8 cellular contexts compared by ENCODE assay signal in genomic region chr15:78457101-78457500, GRCh38. TPM values are rescaled to one million over a fixed set of nuclear protein-coding genes. Genes with fewer than 3 reads are reported as not detected.
DNase-seq lines count a peak whose midpoint lies in the region; ATAC-seq, FAIRE-seq and TF ChIP-seq lines count a peak whose summit lies in the region.

No MANE protein-coding gene starts in this region.

- peak overlapping the region; percentile 46 for H3K4me3 Mint-ChIP-seq in activated naive CD8-positive, alpha-beta T cell

- ATAC-seq in HepG2 = no peak

- H3K27me3 Mint-ChIP-seq in activated naive CD8-positive, alpha-beta T cell = no peaks in the 10 kb centered on the region

- H3K27ac ChIP-seq in liver (ENCODE audit: low read depth in 1 of 2, low read length in 2 of 2) (no peak overlapping the region), HepG2 (ENCODE audit: extremely low read length, insufficient read depth, low read length) (no peak overlapping the region), vagina (peak overlapping the region; percentile 67)

- no peak overlapping the region for H2AFZ ChIP-seq in HepG2 (ENCODE audit: low read length)

- peaks cover 0 to 2% (median 0%) of the 10 kb centered on the region in 4 donors for H3K36me3 ChIP-seq in liver (ENCODE audit: control insufficient read depth in 4 of 4, insufficient read depth in 3 of 4, low read depth in 1 of 4, low read length in 3 of 4)
- H3K36me3 ChIP-seq in HepG2 (replicated peaks in 1 of 2; ENCODE audit: control insufficient read depth in 1 of 2, insufficient read depth in 2 of 2, low read length in 2 of 2) = peaks cover 5 to 19% of the 10 kb centered on the region in 2 experiments; a peak in 4 of 5 replicates
- H3K36me3 ChIP-seq in vagina = no peaks in the 10 kb centered on the region

- 8% methylated on average over 1 of the region's 1 CpG for WGBS in liver
- WGBS in HepG2 (ENCODE audit: low lambda C conversion rate) = 30% methylated on average over 1 of the region's 1 CpG

- POLR2A ChIA-PET in HepG2 (lab: Yijun Ruan, JAX) = no interaction called here

- no peaks in the 10 kb centered on the region for H3K9me3 Mint-ChIP-seq in activated naive CD8-positive, alpha-beta T cell (ENCODE audit: low read depth)

- peaks cover 2 to 23% (median 5%) of the 10 kb centered on the region in 4 donors for H3K4me1 ChIP-seq in liver (ENCODE audit: control insufficient read depth in 4 of 4, insufficient read depth in 4 of 4, low read length in 3 of 4)
- H3K4me1 ChIP-seq in HepG2 (ENCODE audit: insufficient read depth, low read length) = peaks cover 64% of the 10 kb centered on the region
- peaks cover 83% of the 10 kb centered on the region for H3K4me1 ChIP-seq in vagina

- no peak overlapping the region for H3K9ac ChIP-seq in liver (ENCODE audit: low read depth in 1 of 2, low read length in 2 of 2)
- H3K9ac ChIP-seq in HepG2 (ENCODE audit: insufficient read depth, low read depth, low read length) = no peak overlapping the region

- intact Hi-C loops in HepG2 (cut with micrococcal nuclease; ENCODE audit: unreplicated experiment) = no loop called here
- intact Hi-C loops in vagina (cut with DNase I) = no loop called here
- intact Hi-C loops in posterior cingulate gyrus (cut with DNase I) = no loop called here

- peaks cover 2% of the 10 kb centered on the region for H3K36me3 Mint-ChIP-seq in activated naive CD8-positive, alpha-beta T cell

- no TSS peak for BruUV-seq in HepG2 (replicated peaks; lab: Mats Ljungman, UMichigan)

- H3K4me3 ChIP-seq in liver (ENCODE audit: low read depth in 1 of 3, low read length in 3 of 3) (no peak overlapping the region), HepG2 (replicated peaks in 1 of 3; ENCODE audit: insufficient read depth in 1 of 3, low read depth in 2 of 3, low read length in 3 of 3) (no peak overlapping the region), vagina (no peak overlapping the region)

- DNase-seq in HepG2 (ENCODE audit: low spot score) (no peak), hepatic stellate cell (ENCODE audit: low spot score) (peak; percentile 68), vagina (ENCODE audit: extremely low spot score in 2 of 2) (no peak), posterior cingulate gyrus (no peak)
- DNase-seq in stimulated activated naive CD4-positive, alpha-beta T cell treated with Interleukin-2 at 50 U/mL for 16 hours (lab: John Stamatoyannopoulos, UW) = no peak
- DNase-seq in activated effector memory CD4-positive, alpha-beta T cell treated with Interleukin-2 at 50 U/mL for 16 hours = no peak

- TF ChIP-seq RAD21 in liver (IDR thresholded peaks at IDR 0.05) (no peak), HepG2 (CRISPR knock-in tag; IDR thresholded peaks at IDR 0.05) (no peak)

- TF ChIP-seq CTCF in liver (IDR thresholded peaks at IDR 0.05; ENCODE audit: low read depth, low read length, missing input control) (no peak), HepG2 (CRISPR knock-in tag; IDR thresholded peaks at IDR 0.05) (no peak), vagina (IDR thresholded peaks at IDR 0.05) (no peak)

- TF ChIP-seq EP300 in HepG2 (IDR thresholded peaks at IDR 0.05; ENCODE audit: low read depth in 2 of 2, low read length in 2 of 2) = no peak
- no peak for TF ChIP-seq EP300 in HepG2 (CRISPR knock-in tag; IDR thresholded peaks at IDR 0.05; ENCODE audit: borderline replicate concordance)

- H4K20me1 ChIP-seq in HepG2 (ENCODE audit: insufficient read depth, low read length) = peaks cover 42% of the 10 kb centered on the region

- peak overlapping the region; percentile 80 for H3K27ac Mint-ChIP-seq in activated naive CD8-positive, alpha-beta T cell

- FAIRE-seq in HepG2 (lab: Jason Lieb, UNC) = no peak

- H3K79me2 ChIP-seq in HepG2 (ENCODE audit: insufficient read depth, low read length) = peaks cover 98% of the 10 kb centered on the region

- in situ Hi-C loops in HepG2 (cut with HindIII; ENCODE audit: extremely low pct_ligation_motif_present, low pct_unique_long_range_greater_than_20kb) = no loop called here

- CTCF ChIA-PET in HepG2 (lab: Yijun Ruan, JAX; ENCODE audit: low intra/inter-chr PET ratio, low total read pairs) = no interaction called here

- TF ChIP-seq POLR2A in HepG2 (IDR thresholded peaks at IDR 0.05; ENCODE audit: insufficient read depth in 1 of 2, low read depth in 2 of 2, low read length in 2 of 2) (no peak), vagina (IDR thresholded peaks at IDR 0.05) (no peak)

- no peak overlapping the region for H3K4me2 ChIP-seq in HepG2 (ENCODE audit: low read depth, low read length)

- H3K27me3 ChIP-seq in liver (ENCODE audit: control insufficient read depth in 4 of 4, insufficient read depth in 4 of 4, low read length in 3 of 4) (no peaks in the 10 kb centered on the region), HepG2 (ENCODE audit: control insufficient read depth in 1 of 2, insufficient read depth in 2 of 2, low read length in 2 of 2) (no peaks in the 10 kb centered on the region), vagina (no peaks in the 10 kb centered on the region)

- no peaks in the 10 kb centered on the region for H3K9me3 ChIP-seq in liver (ENCODE audit: control insufficient read depth in 4 of 4, low read length in 3 of 4)
- H3K9me3 ChIP-seq in HepG2 (ENCODE audit: low read length) = no peaks in the 10 kb centered on the region
- no peaks in the 10 kb centered on the region for H3K9me3 ChIP-seq in vagina

- H3K4me1 Mint-ChIP-seq in activated naive CD8-positive, alpha-beta T cell (ENCODE audit: low read depth) = peaks cover 86% of the 10 kb centered on the region

TF ChIP-seq in HepG2, 621 proteins besides CTCF, POLR2A, EP300 and RAD21 (continues in another document):
- TF ChIP-seq, protein P1, sequence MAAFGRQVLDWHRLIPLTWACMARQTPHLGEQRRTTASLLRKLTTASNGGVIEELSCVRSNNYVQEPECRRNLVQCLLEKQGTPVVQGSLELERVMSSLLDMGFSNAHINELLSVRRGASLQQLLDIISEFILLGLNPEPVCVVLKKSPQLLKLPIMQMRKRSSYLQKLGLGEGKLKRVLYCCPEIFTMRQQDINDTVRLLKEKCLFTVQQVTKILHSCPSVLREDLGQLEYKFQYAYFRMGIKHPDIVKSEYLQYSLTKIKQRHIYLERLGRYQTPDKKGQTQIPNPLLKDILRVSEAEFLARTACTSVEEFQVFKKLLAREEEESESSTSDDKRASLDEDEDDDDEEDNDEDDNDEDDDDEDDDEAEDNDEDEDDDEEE (CRISPR knock-in tag; IDR thresholded peaks at IDR 0.05) = no peak
- TF ChIP-seq ZFP82 (CRISPR knock-in tag; IDR thresholded peaks at IDR 0.05; ENCODE audit: borderline replicate concordance) = no peak
- no peak for TF ChIP-seq ZNF333 (CRISPR knock-in tag; IDR thresholded peaks at IDR 0.05; ENCODE audit: borderline replicate concordance)
- no peak for TF ChIP-seq BRD4 (CRISPR knock-in tag; IDR thresholded peaks at IDR 0.05)

RNA-seq across cellular contexts. Expression of gene IREB2, which starts 19.1 kb away (rescaled TPM):
- total RNA-seq in liver (10 to 100 TPM; 25.2 to 51.4 TPM), HepG2 (2016; rRNA removed; fragmentation: Illumina TruSeq; extraction: Trizol) (30.4 and 66.4 TPM in 2 replicates), vagina (40.8 TPM)
- polyA plus RNA-seq in liver (1 to 10 TPM; 7.0 to 8.9 TPM), HepG2 (2011; rRNA removed) (19.1 and 24.2 TPM in 2 replicates)
- total RNA-seq in HepG2 (2016; cell fraction: cytosol; rRNA removed; fragmentation: Illumina TruSeq; extraction: Trizol; ENCODE audit: low read depth) = 4.8 and 10.3 TPM in 2 replicates
- 28.4 and 65.6 TPM in 2 replicates for total RNA-seq in HepG2 (2016; cell fraction: insoluble cytoplasmic fraction; rRNA removed; fragmentation: Illumina TruSeq; extraction: Trizol)
- 15.3 and 17.3 TPM in 2 replicates for total RNA-seq in HepG2 (2016; cell fraction: membrane; rRNA removed; fragmentation: Illumina TruSeq; extraction: Trizol)
- 42.4 and 45.9 TPM in 2 replicates for total RNA-seq in HepG2 (2016; cell fraction: nucleus; rRNA removed; fragmentation: Illumina TruSeq; extraction: Trizol)
- 8.7 and 13.2 TPM in 2 replicates for polyA plus RNA-seq in HepG2 (2011; cell fraction: cytosol; rRNA removed)
- polyA plus RNA-seq in HepG2 (2011; cell fraction: nucleus; rRNA removed) = 16.6 and 19.4 TPM in 2 replicates
- polyA plus RNA-seq in HepG2 (2012) = 28.6 and 38.1 TPM in 2 replicates
- 1.3 and 1.4 TPM in 2 replicates for polyA plus RNA-seq in HepG2 (2016; cell fraction: cytosol; fragmentation: Illumina TruSeq; extraction: Trizol; ENCODE audit: low read depth)
- polyA plus RNA-seq in HepG2 (2016; cell fraction: insoluble cytoplasmic fraction; fragmentation: Illumina TruSeq; extraction: Trizol; ENCODE audit: low read depth) = 42.2 and 43.3 TPM in 2 replicates
- polyA plus RNA-seq in HepG2 (2016; cell fraction: membrane; fragmentation: Illumina TruSeq; extraction: Trizol; ENCODE audit: low read depth) = 4.5 and 5.2 TPM in 2 replicates
- 37.4 and 43.1 TPM in 2 replicates for polyA plus RNA-seq in HepG2 (2016; cell fraction: nucleus; fragmentation: Illumina TruSeq; extraction: Trizol; ENCODE audit: insufficient read depth, low read depth)
- polyA minus RNA-seq in HepG2 (2011; rRNA and poly(A)+ RNA removed; ENCODE audit: low replicate concordance) = 21.8 and 39.0 TPM in 2 replicates
- polyA minus RNA-seq in HepG2 (2011; cell fraction: cytosol; rRNA and poly(A)+ RNA removed) = 40.3 and 45.6 TPM in 2 replicates
- polyA minus RNA-seq in HepG2 (2011; cell fraction: nucleus; rRNA and poly(A)+ RNA removed) = 82.4 and 84.9 TPM in 2 replicates

RNA-seq across cellular contexts. Expression of gene HYKK, which starts 50.3 kb away (rescaled TPM):
- total RNA-seq in liver (1 to 10 TPM; 1.7 to 7.7 TPM), HepG2 (2016; rRNA removed; fragmentation: Illumina TruSeq; extraction: Trizol) (5.4 and 6.5 TPM in 2 replicates), vagina (9.6 TPM)
- polyA plus RNA-seq in liver (1 to 10 TPM; 1.8 to 2.7 TPM), HepG2 (2011; rRNA removed) (3.5 and 3.6 TPM in 2 replicates)
- total RNA-seq in HepG2 (2016; cell fraction: cytosol; rRNA removed; fragmentation: Illumina TruSeq; extraction: Trizol; ENCODE audit: low read depth) = 5.6 and 5.8 TPM in 2 replicates
- total RNA-seq in HepG2 (2016; cell fraction: insoluble cytoplasmic fraction; rRNA removed; fragmentation: Illumina TruSeq; extraction: Trizol) = 5.2 and 6.7 TPM in 2 replicates
- 4.9 and 5.6 TPM in 2 replicates for total RNA-seq in HepG2 (2016; cell fraction: membrane; rRNA removed; fragmentation: Illumina TruSeq; extraction: Trizol)
- total RNA-seq in HepG2 (2016; cell fraction: nucleus; rRNA removed; fragmentation: Illumina TruSeq; extraction: Trizol) = 2.7 and 3.7 TPM in 2 replicates
- 1.8 and 3.1 TPM in 2 replicates for polyA plus RNA-seq in HepG2 (2011; cell fraction: cytosol; rRNA removed)
- polyA plus RNA-seq in HepG2 (2011; cell fraction: nucleus; rRNA removed) = 2.0 and 3.1 TPM in 2 replicates
- polyA plus RNA-seq in HepG2 (2012) = 2.5 and 4.5 TPM in 2 replicates
- 4.8 and 5.7 TPM in 2 replicates for polyA plus RNA-seq in HepG2 (2016; cell fraction: cytosol; fragmentation: Illumina TruSeq; extraction: Trizol; ENCODE audit: low read depth)
- polyA plus RNA-seq in HepG2 (2016; cell fraction: insoluble cytoplasmic fraction; fragmentation: Illumina TruSeq; extraction: Trizol; ENCODE audit: low read depth) = 6.6 and 8.7 TPM in 2 replicates
- polyA plus RNA-seq in HepG2 (2016; cell fraction: membrane; fragmentation: Illumina TruSeq; extraction: Trizol; ENCODE audit: low read depth) = 4.1 and 6.7 TPM in 2 replicates
- 5.0 and 5.8 TPM in 2 replicates for polyA plus RNA-seq in HepG2 (2016; cell fraction: nucleus; fragmentation: Illumina TruSeq; extraction: Trizol; ENCODE audit: insufficient read depth, low read depth)
- 2.5 and 7.9 TPM in 2 replicates for polyA minus RNA-seq in HepG2 (2011; rRNA and poly(A)+ RNA removed; ENCODE audit: low replicate concordance)
- polyA minus RNA-seq in HepG2 (2011; cell fraction: cytosol; rRNA and poly(A)+ RNA removed) = 2.1 and 2.3 TPM in 2 replicates
- 4.1 and 5.7 TPM in 2 replicates for polyA minus RNA-seq in HepG2 (2011; cell fraction: nucleus; rRNA and poly(A)+ RNA removed)
